ENCODE assay signal across 8 cellular contexts in the genomic region with DNA sequence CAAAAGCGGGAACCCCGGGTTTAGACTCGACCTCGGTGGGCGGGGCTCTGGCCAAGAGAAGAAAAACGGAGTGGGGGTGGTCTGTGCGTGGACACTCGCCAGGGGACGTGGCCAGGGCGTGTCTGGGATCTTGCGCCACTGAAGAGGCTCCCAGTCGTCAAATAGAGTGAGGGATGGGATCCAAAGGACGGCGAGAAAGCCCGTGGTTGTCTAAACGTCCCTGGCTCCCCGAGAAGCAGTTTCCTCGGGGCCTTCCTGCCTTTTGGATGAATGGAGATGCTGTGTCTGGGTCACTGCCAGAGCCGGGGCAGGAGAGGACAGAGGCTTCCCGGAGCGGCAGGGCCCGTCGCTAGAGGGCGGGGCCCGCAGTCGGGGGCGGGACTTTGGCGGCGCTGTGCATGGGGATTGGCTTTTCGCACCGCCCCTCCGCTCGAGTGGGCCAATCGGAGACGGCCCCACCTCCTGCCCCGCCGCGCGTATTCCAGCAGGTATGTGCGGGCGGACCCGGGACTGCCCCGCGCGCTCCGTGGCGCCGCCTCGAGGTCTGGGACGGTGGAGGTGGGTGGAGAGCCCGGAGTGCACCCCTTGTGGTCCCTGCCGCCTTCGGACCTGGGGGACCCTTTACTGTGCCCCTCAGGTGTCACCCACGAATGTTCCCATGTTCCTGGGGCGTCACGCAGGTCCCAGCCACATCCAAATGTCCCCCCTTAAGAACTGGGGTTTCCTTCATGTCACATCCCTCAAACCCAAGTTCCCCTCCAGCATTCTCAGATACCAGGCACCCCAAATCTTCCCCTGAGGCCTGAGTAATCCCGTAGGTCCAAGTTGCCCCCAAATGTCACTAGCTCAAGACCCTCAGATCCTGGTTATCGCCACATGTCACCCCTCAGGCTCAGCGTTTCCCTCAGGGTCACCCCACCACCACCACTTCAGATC. TPM values are rescaled to one million over a fixed set of nuclear protein-coding genes. Genes with fewer than 3 reads are reported as not detected.
DNase-seq lines count a peak whose midpoint lies in the region; ATAC-seq and TF ChIP-seq lines count a peak whose summit lies in the region.

No MANE protein-coding gene starts in this region.

- DNase-seq in GM10266 (ENCODE audit: extremely low spot score) (peak; percentile 99), HFFc6 (peak; percentile 88), NCI-H1417 treated with DMSO at 0.1 percent for 48 hours (lab: John Stamatoyannopoulos, UW) (peak; percentile 47), T-helper 22 cell (ENCODE audit: low read depth) (peak; percentile 88), astrocyte of the hippocampus (ENCODE audit: low read depth, low spot score) (peak; percentile 96), hypothalamus (lab: John Stamatoyannopoulos, UW) (peak in 50 of 51 donors; percentile 25 to 94 (median 78)), sigmoid colon (peak; percentile 99)

- TF ChIP-seq CTCF in GM10266 (IDR thresholded peaks at IDR 0.05; ENCODE audit: control insufficient read depth, insufficient read depth, low read depth, missing control alignments) (peak; percentile 69), HFFc6 (IDR thresholded peaks at IDR 0.05) (peak; percentile 76), sigmoid colon (IDR thresholded peaks at IDR 0.05) (peak; percentile 21 to 54 (median 38))

- H3K4me1 ChIP-seq in sigmoid colon = peaks cover 0 to 58% (median 54%) of the 10 kb centered on the region in 4 donors

- H3K4me3 ChIP-seq in sigmoid colon = peak overlapping the region in 3 of 4 donors; percentile 17 to 27 (median 24)

- peaks cover 4 to 31% (median 17%) of the 10 kb centered on the region in 4 donors for H3K36me3 ChIP-seq in sigmoid colon

- no peak for TF ChIP-seq EP300 in sigmoid colon (IDR thresholded peaks at IDR 0.05)

- no peak for ATAC-seq in HG03378 (IDR thresholded peaks at IDR 0.05; ENCODE audit: unreplicated experiment)

- peaks cover 68% of the 10 kb centered on the region for H3K36me3 Mint-ChIP-seq in HFFc6 (ENCODE audit: low read depth)

- H3K9me3 Mint-ChIP-seq in HFFc6 = peaks cover 93% of the 10 kb centered on the region

- 6% methylated on average over 59 of the region's 59 CpGs for WGBS in sigmoid colon, 2 donors

- peak overlapping the region; percentile 100 for H3K27ac Mint-ChIP-seq in HFFc6

- no peak for TF ChIP-seq POLR2A in sigmoid colon (IDR thresholded peaks at IDR 0.05)

- H3K4me3 Mint-ChIP-seq in HFFc6 = peak overlapping the region; percentile 99

- H3K27me3 ChIP-seq in sigmoid colon = no peaks in the 10 kb centered on the region

- no peaks in the 10 kb centered on the region for H3K9me3 ChIP-seq in sigmoid colon

- H3K4me1 Mint-ChIP-seq in HFFc6 (ENCODE audit: low read depth) = peaks cover 58% of the 10 kb centered on the region

- peaks cover 100% of the 10 kb centered on the region for H3K27me3 Mint-ChIP-seq in HFFc6 (ENCODE audit: insufficient read depth)

- H3K27ac ChIP-seq in sigmoid colon = peak overlapping the region; percentile 96 to 100 (median 99)

- intact Hi-C loops in sigmoid colon (cut with DNase I) = no loop called here

RNA-seq across cellular contexts. Expression of a gene that starts 38.4 kb away (rescaled TPM):
- 1 to 10 TPM; 5.0 to 6.0 (median 5.2) TPM for total RNA-seq in HFFc6 (2021; fragmentation: NEBNext Ultra II Directional; extraction: Animal tissue kit (Norgen Biotek cat#: 25700))
- total RNA-seq in sigmoid colon = 1 to 10 TPM; 2.3 to 4.4 (median 3.3) TPM
- polyA plus RNA-seq in sigmoid colon = 1 to 10 TPM in 2 of 3 donors, under 1 TPM in 1; 0.60 to 3.3 (median 1.4) TPM

RNA-seq across cellular contexts. Expression of a gene that starts 43.3 kb away (rescaled TPM):
- total RNA-seq in HFFc6 (2021; fragmentation: NEBNext Ultra II Directional; extraction: Animal tissue kit (Norgen Biotek cat#: 25700)) = 1 to 10 TPM in 5 of 6 experiments, under 1 TPM in 1; 0.91 to 1.7 (median 1.4) TPM
- total RNA-seq in sigmoid colon = not detected
- polyA plus RNA-seq in sigmoid colon = under 1 TPM in 1 of 3 donors, not detected in 2; 0.16 TPM

RNA-seq across cellular contexts. Expression of a gene that starts 59.3 kb away (rescaled TPM):
- total RNA-seq in HFFc6 (2021; fragmentation: NEBNext Ultra II Directional; extraction: Animal tissue kit (Norgen Biotek cat#: 25700)) = 100 to 1,000 TPM; 123 to 204 (median 172) TPM
- total RNA-seq in sigmoid colon = 100 to 1,000 TPM; 139 to 229 (median 198) TPM
- polyA plus RNA-seq in sigmoid colon = 100 to 1,000 TPM; 105 to 133 (median 113) TPM

Comparison
In these comparisons a context has a peak if more than half of its experiments do, and no peak if none do; other contexts are left out.
1. DNase-seq: peak in every context shown above with its lines; median percentile 99 in GM10266; 99 in sigmoid colon; 96 in astrocyte of the hippocampus; 88 in HFFc6; 88 in T-helper 22 cell; 78 in hypothalamus; 47 in NCI-H1417 treated with DMSO at 0.1 percent for 48 hours.